Comparison of ENCODE assay signal across 8 cellular contexts in genomic region chr5:141618030-141618803, GRCh38. TPM values are rescaled to one million over a fixed set of nuclear protein-coding genes. Genes with fewer than 3 reads are reported as not detected.
A peak's percentile ranks its signal among the peaks of the same experiment; 100 is the strongest.
DNase-seq lines count a peak whose midpoint lies in the region; ATAC-seq and TF ChIP-seq lines count a peak whose summit lies in the region.

No MANE protein-coding gene starts in this region.

- peak; percentile 19 for ATAC-seq in HG03196 (IDR thresholded peaks at IDR 0.05; ENCODE audit: unreplicated experiment)
- peak; percentile 39 to 42 for ATAC-seq in activated T-cell treated with anti-CD3 and anti-CD28 coated beads, Interleukin-2, amount 50 U/mL, for 72 hours (replicated peaks in 1 of 2)

- peak overlapping the region; percentile 95 to 97 (median 96) for H3K27ac Mint-ChIP-seq in CD14-positive monocyte
- H3K27ac Mint-ChIP-seq in activated T-cell treated with anti-CD3 and anti-CD28 coated beads, Interleukin-2, amount 50 U/mL, for 72 hours, result peak overlapping the region; percentile 94

- intact Hi-C loops in CD14-positive monocyte (cut with micrococcal nuclease), result loop anchor here (2.0 to 5.0 kb wide), 2 partner anchors 25 to 36 kb away; no protein-coding TSS in a partner anchor

- H3K4me3 Mint-ChIP-seq in CD14-positive monocyte, result peak overlapping the region; percentile 99
- peak overlapping the region; percentile 92 to 98 for H3K4me3 Mint-ChIP-seq in activated T-cell treated with anti-CD3 and anti-CD28 coated beads, Interleukin-2, amount 50 U/mL, for 72 hours

- peaks cover 27 to 43% of the 10 kb centered on the region in 2 donors for H3K36me3 Mint-ChIP-seq in CD14-positive monocyte
- H3K36me3 Mint-ChIP-seq in activated T-cell treated with anti-CD3 and anti-CD28 coated beads, Interleukin-2, amount 50 U/mL, for 72 hours (ENCODE audit: insufficient read depth in 2 of 2), result peaks cover 11 to 17% of the 10 kb centered on the region in 2 donors

- H3K27me3 Mint-ChIP-seq in CD14-positive monocyte (ENCODE audit: low read depth in 3 of 3), result peaks cover 0 to 2% (median 2%) of the 10 kb centered on the region in 3 donors
- no peaks in the 10 kb centered on the region for H3K27me3 Mint-ChIP-seq in activated T-cell treated with anti-CD3 and anti-CD28 coated beads, Interleukin-2, amount 50 U/mL, for 72 hours (ENCODE audit: low read depth)

- H3K4me3 ChIP-seq in fibroblast of villous mesenchyme (ENCODE audit: low read depth, low read length), result peak overlapping the region; percentile 87
- H3K4me3 ChIP-seq in neutrophil (ENCODE audit: low read depth in 1 of 2, low read length in 1 of 2), result peak overlapping the region; percentile 87 to 92

- no peak for TF ChIP-seq CTCF in CD14-positive monocyte (IDR thresholded peaks at IDR 0.05)
- no peak for TF ChIP-seq CTCF in fibroblast of villous mesenchyme (IDR thresholded peaks at IDR 0.05; ENCODE audit: insufficient read depth, low read depth, low read length)
- TF ChIP-seq CTCF in neutrophil (IDR thresholded peaks at IDR 0.05), result no peak

- peaks cover 59% of the 10 kb centered on the region for H3K4me1 Mint-ChIP-seq in CD14-positive monocyte
- peaks cover 62% of the 10 kb centered on the region for H3K4me1 Mint-ChIP-seq in activated T-cell treated with anti-CD3 and anti-CD28 coated beads, Interleukin-2, amount 50 U/mL, for 72 hours (ENCODE audit: low read depth)

- no peaks in the 10 kb centered on the region for H3K9me3 ChIP-seq in neutrophil

- peaks cover 33% of the 10 kb centered on the region for H3K36me3 ChIP-seq in neutrophil

- H3K27ac ChIP-seq in neutrophil, result peak overlapping the region; percentile 97

- peaks cover 0 to 3% (median 0%) of the 10 kb centered on the region in 7 donors for H3K9me3 Mint-ChIP-seq in CD14-positive monocyte
- no peaks in the 10 kb centered on the region for H3K9me3 Mint-ChIP-seq in activated T-cell treated with anti-CD3 and anti-CD28 coated beads, Interleukin-2, amount 50 U/mL, for 72 hours

- peaks cover 46 to 49% of the 10 kb centered on the region in 2 experiments for H3K4me1 ChIP-seq in neutrophil (ENCODE audit: control insufficient read depth in 1 of 2, insufficient read depth in 1 of 2, low read depth in 1 of 2, low read length in 1 of 2)

- H3K27me3 ChIP-seq in neutrophil, result no peaks in the 10 kb centered on the region

- DNase-seq in CD14-positive monocyte (ENCODE audit: low spot score) (no peak), GM19238 (ENCODE audit: insufficient read length, low spot score) (peak; percentile 42), NOMO-1 treated with dmso at 0.1 percent for 144 hours (lab: John Stamatoyannopoulos, UW; ENCODE audit: unreplicated experiment) (peak; percentile 15), fibroblast of villous mesenchyme (ENCODE audit: low read depth) (peak; percentile 36), GF-D8 (lab: John Stamatoyannopoulos, UW) (no peak)
- peak; percentile 57 to 61 for DNase-seq in activated T-cell treated with anti-CD3 and anti-CD28 coated beads, Interleukin-2, amount 50 U/mL, for 72 hours

RNA-seq across cellular contexts. Expression of gene DIAPH1, which starts 0.6 kb away (rescaled TPM):
- 10 to 100 TPM; 60.2 to 98.6 TPM for polyA plus RNA-seq in CD14-positive monocyte
- 100 to 1,000 TPM; 162 to 165 TPM for total RNA-seq in activated T-cell treated with anti-CD3 and anti-CD28 coated beads, Interleukin-2, amount 50 U/mL, for 72 hours
- 22.9 and 26.8 TPM in 2 replicates for total RNA-seq in fibroblast of villous mesenchyme

RNA-seq across cellular contexts. Expression of gene HDAC3, which starts 18.4 kb away (rescaled TPM):
- 10 to 100 TPM; 80.5 to 82.3 TPM for polyA plus RNA-seq in CD14-positive monocyte
- total RNA-seq in activated T-cell treated with anti-CD3 and anti-CD28 coated beads, Interleukin-2, amount 50 U/mL, for 72 hours, result 10 to 100 TPM; 64.1 to 69.2 TPM
- 49.0 and 53.5 TPM in 2 replicates for total RNA-seq in fibroblast of villous mesenchyme

RNA-seq across cellular contexts. Expression of gene RELL2, which starts 18.6 kb away (rescaled TPM):
- 1 to 10 TPM; 1.0 to 1.3 TPM for polyA plus RNA-seq in CD14-positive monocyte
- total RNA-seq in activated T-cell treated with anti-CD3 and anti-CD28 coated beads, Interleukin-2, amount 50 U/mL, for 72 hours, result 10 to 100 TPM; 14.6 to 19.5 TPM
- 4.7 and 8.4 TPM in 2 replicates for total RNA-seq in fibroblast of villous mesenchyme

RNA-seq across cellular contexts. Expression of gene FCHSD1, which starts 33.0 kb away (rescaled TPM):
- 1 to 10 TPM; 3.0 to 3.4 TPM for polyA plus RNA-seq in CD14-positive monocyte
- total RNA-seq in activated T-cell treated with anti-CD3 and anti-CD28 coated beads, Interleukin-2, amount 50 U/mL, for 72 hours, result 10 to 100 TPM; 54.1 to 61.1 TPM
- 24.2 and 25.8 TPM in 2 replicates for total RNA-seq in fibroblast of villous mesenchyme

Comparison
In these comparisons a context has a peak if more than half of its experiments do, and no peak if none do; other contexts are left out.
1. DNase-seq: peak in GM19238 (single experiment), NOMO-1 treated with dmso at 0.1 percent for 144 hours (single experiment), activated T-cell treated with anti-CD3 and anti-CD28 coated beads, Interleukin-2, amount 50 U/mL, for 72 hours (2 of 2) and fibroblast of villous mesenchyme (single experiment); none in CD14-positive monocyte (single experiment) and GF-D8 (single experiment).